ENCODE assay signal across 1 cellular context in genomic region chr9:135662758-135663450, GRCh38.
TF ChIP-seq lines count a peak whose summit lies in the region.

LCN9 (plus strand) TSS chr9:135663309; CDS start chr9:135663322, 13 bp downstream.

TF ChIP-seq in WTC11, 78 proteins besides CTCF, POLR2A, EP300 and RAD21 (continued from another document):
- no peak for TF ChIP-seq ATF2 (CRISPR knock-in tag; IDR thresholded peaks at IDR 0.05; ENCODE audit: borderline replicate concordance, low read depth)
TF ChIP-seq in WTC11: peak in this region for 0.
